13 cellular contexts compared by ENCODE assay signal in genomic region chr3:137763594-137763938, GRCh38. TPM values are rescaled to one million over a fixed set of nuclear protein-coding genes. Genes with fewer than 3 reads are reported as not detected.
DNase-seq lines count a peak whose midpoint lies in the region; ATAC-seq and TF ChIP-seq lines count a peak whose summit lies in the region.
"Had no signal": no experiment of that assay in that cellular context is flagged by ENCODE, and none has a peak within 500 bp of the region (broad histone marks: within the 10 kb centered on the region; RNA-seq: fewer than 3 reads in every experiment).

No MANE protein-coding gene starts in this region.

- ATAC-seq in gastrocnemius medialis (no peak), GM19452 (IDR thresholded peaks at IDR 0.05; ENCODE audit: unreplicated experiment) (no peak), GM18909 (IDR thresholded peaks at IDR 0.05; ENCODE audit: poor library complexity, unreplicated experiment) (no peak), GM19467 (IDR thresholded peaks at IDR 0.05; ENCODE audit: unreplicated experiment) (no peak)

- H3K36me3 ChIP-seq in HUES64 (ENCODE audit: insufficient read depth, low read length) (no peaks in the 10 kb centered on the region), gastrocnemius medialis (no peaks in the 10 kb centered on the region)

- H3K9ac ChIP-seq in HUES64 (ENCODE audit: low read depth, low read length), result no peak overlapping the region

- under 1% methylated on average over 18 of the region's 18 CpGs for WGBS in HUES64

- no peak overlapping the region for H3K27ac ChIP-seq in HUES64 (ENCODE audit: low read depth, low read length)
- H3K27ac ChIP-seq in gastrocnemius medialis, result no peak overlapping the region

- intact Hi-C loops in gastrocnemius medialis (cut with DNase I; ENCODE audit: low total_unique reads), result no loop called here

- in situ Hi-C loops in gastrocnemius medialis (cut with MboI; ENCODE audit: low sequenced_read_pairs in 4 of 4), result no loop called here

- TF ChIP-seq POLR2A in gastrocnemius medialis (IDR thresholded peaks at IDR 0.05), result no peak

- H3K27me3 ChIP-seq in HUES64 (ENCODE audit: insufficient read depth, low read length) (peaks cover 99% of the 10 kb centered on the region), gastrocnemius medialis (peaks cover 85 to 90% (median 85%) of the 10 kb centered on the region in 3 donors)

- H3K4me1 ChIP-seq in HUES64 (ENCODE audit: insufficient read depth, low read length), result peaks cover 55% of the 10 kb centered on the region
- H3K4me1 ChIP-seq in gastrocnemius medialis, result peaks cover 3 to 21% of the 10 kb centered on the region in 2 donors

- TF ChIP-seq CTCF in gastrocnemius medialis (IDR thresholded peaks at IDR 0.05 in 4 of 5, conservative IDR thresholded peaks at IDR 0.05 in 1 of 5), result no peak

- no peaks in the 10 kb centered on the region for H3K9me3 ChIP-seq in HUES64 (ENCODE audit: insufficient read depth, low read depth, low read length)
- no peaks in the 10 kb centered on the region for H3K9me3 ChIP-seq in gastrocnemius medialis

- peak; percentile 41 for DNase-seq in DMS53 (lab: John Stamatoyannopoulos, UW)
- DNase-seq in DMS53 treated with DMSO at 0.1 percent for 48 hours (lab: John Stamatoyannopoulos, UW; ENCODE audit: unreplicated experiment), result no peak
- peak; percentile 4 for DNase-seq in hepatic stellate cell (ENCODE audit: low spot score)
- no peak for DNase-seq in gastrocnemius medialis
- DNase-seq: activated CD4-positive, alpha-beta T cell treated with anti-CD3 and anti-CD28 coated beads for 4 hours had no signal

- H3K4me3 ChIP-seq in HUES64 (ENCODE audit: low read length) (peak overlapping the region; percentile 47), gastrocnemius medialis (peak overlapping the region in 3 of 4 donors; percentile 23 to 38 (median 26))

RNA-seq across cellular contexts. Expression of gene SOX14, which starts 0.5 kb away (rescaled TPM):
- polyA plus RNA-seq in HUES64 (2013, experiment 1 of 2), result 0.25 TPM
- 0.44 TPM for polyA plus RNA-seq in HUES64 (2013, experiment 2 of 2)
- total RNA-seq in gastrocnemius medialis, result not detected
- total RNA-seq: A172, epithelial cell of proximal tubule, mononuclear cell, temporal lobe had no signal

Comparison
In these comparisons a context has a peak if more than half of its experiments do, and no peak if none do; other contexts are left out.
1. DNase-seq: peak in DMS53 (single experiment) and hepatic stellate cell (single experiment); none in DMS53 treated with DMSO at 0.1 percent for 48 hours (single experiment) and gastrocnemius medialis (0 of 2).